8 cellular contexts compared by ENCODE assay signal in the genomic region with DNA sequence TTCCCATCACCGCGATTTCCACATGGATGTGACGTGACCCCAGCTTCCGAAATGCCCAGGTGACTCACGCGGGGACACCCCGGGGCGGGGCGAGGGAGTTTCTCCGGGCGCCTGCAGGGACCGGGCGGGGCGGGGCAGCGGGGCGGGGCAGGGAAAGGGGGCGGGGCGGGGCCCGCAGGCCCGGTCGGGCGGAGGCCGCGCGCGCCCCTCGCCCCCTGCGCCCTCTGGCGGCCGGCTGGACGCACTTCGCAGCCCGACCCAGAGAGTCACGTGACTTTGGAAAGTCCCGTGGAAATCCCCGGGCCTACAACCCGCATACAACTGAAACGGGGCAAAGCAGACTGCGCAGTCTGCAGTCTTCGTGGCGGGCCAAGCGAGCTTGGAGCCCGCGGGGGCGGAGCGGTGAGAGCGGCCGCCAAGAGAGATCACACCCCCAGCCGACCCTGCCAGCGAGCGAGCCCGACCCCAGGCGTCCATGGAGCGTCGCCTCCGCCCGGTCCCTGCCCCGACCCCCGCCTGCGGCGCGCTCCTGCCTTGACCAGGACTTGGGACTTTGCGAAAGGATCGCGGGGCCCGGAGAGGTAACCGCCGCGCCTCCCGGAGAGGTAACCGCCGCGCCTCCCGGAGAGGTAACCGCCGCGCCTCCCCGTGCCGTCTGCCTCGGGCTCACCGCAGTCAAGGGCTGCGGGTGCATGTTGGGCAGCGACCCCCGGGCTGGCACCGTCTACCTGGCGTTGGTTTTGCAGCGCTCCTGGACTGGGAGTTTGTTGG. TPM values are rescaled to one million over a fixed set of nuclear protein-coding genes. Genes with fewer than 3 reads are reported as not detected.
DNase-seq lines count a peak whose midpoint lies in the region; ATAC-seq, FAIRE-seq and TF ChIP-seq lines count a peak whose summit lies in the region.

A gene (plus strand): TSS at position 346 of the 771 bp plus-strand sequence. CDS start 3,969 bp downstream, outside the sequence.

- H3K4me1 ChIP-seq in adrenal gland (replicated peaks in 1 of 2): peaks cover 0 to 29% of the 10 kb centered on the region in 2 donors
- peaks cover 60% of the 10 kb centered on the region for H3K4me1 ChIP-seq in left ventricle myocardium inferior
- H3K4me1 ChIP-seq in psoas muscle: peaks cover 39% of the 10 kb centered on the region
- H3K4me1 ChIP-seq in urinary bladder (ENCODE audit: insufficient read depth): peaks cover 1% of the 10 kb centered on the region

- TF ChIP-seq POLR2A in GM12892 (IDR thresholded peaks at IDR 0.05; ENCODE audit: low read depth, low read length) (peak; percentile 95), adrenal gland (IDR thresholded peaks at IDR 0.05) (peak; percentile 91 to 93)

- DNase-seq in GM12892 (ENCODE audit: insufficient read length) (peak; percentile 75), NCI-H1105 treated with DMSO at 0.1 percent for 48 hours (lab: John Stamatoyannopoulos, UW) (peak; percentile 91), T-helper 1 cell (peak; percentile 90 to 98 (median 93)), adrenal gland (peak; percentile 94 to 96 (median 96)), left ventricle myocardium inferior (peak; percentile 93), psoas muscle (peak; percentile 95 to 97)

- intact Hi-C loops in adrenal gland (cut with DNase I) (loop anchor here (5.0 to 10.0 kb wide), 4 partner anchors 62 to 160 kb away; no protein-coding TSS in a partner anchor), left ventricle myocardium inferior (cut with micrococcal nuclease) (loop anchor here (10.0 kb wide), 1 partner anchor 62 kb away; no protein-coding TSS in a partner anchor), psoas muscle (cut with DNase I) (loop anchor here (1.0 to 10.0 kb wide), 4 partner anchors 80 to 652 kb away; a partner anchor contains a TSS)

- H3K36me3 ChIP-seq in adrenal gland (replicated peaks in 1 of 2): no peaks in the 10 kb centered on the region
- H3K36me3 ChIP-seq in left ventricle myocardium inferior: peaks cover 10% of the 10 kb centered on the region
- H3K36me3 ChIP-seq in psoas muscle (ENCODE audit: insufficient read depth in 1 of 2, low read depth in 1 of 2): peaks cover 0 to 10% of the 10 kb centered on the region in 2 donors
- H3K36me3 ChIP-seq in urinary bladder (ENCODE audit: insufficient read depth): no peaks in the 10 kb centered on the region

- H3K4me3 ChIP-seq in adrenal gland (peak within 1 kb of the TSS; percentile 71 to 100 (median 88)), left ventricle myocardium inferior (peak within 1 kb of the TSS; percentile 100), psoas muscle (peak within 1 kb of the TSS; percentile 80), urinary bladder (ENCODE audit: low read depth, low read length) (peak within 1 kb of the TSS; percentile 63)

- FAIRE-seq in GM12892 (lab: Jason Lieb, UNC): peak; percentile 94

- TF ChIP-seq CTCF in adrenal gland (IDR thresholded peaks at IDR 0.05) (peak; percentile 30 to 96 (median 76)), left ventricle myocardium inferior (IDR thresholded peaks at IDR 0.05; ENCODE audit: borderline replicate concordance) (peak; percentile 93), psoas muscle (IDR thresholded peaks at IDR 0.05) (peak; percentile 95)

- H3K9me3 ChIP-seq in adrenal gland (replicated peaks in 1 of 3) (no peaks in the 10 kb centered on the region), left ventricle myocardium inferior (replicated peaks) (no peaks in the 10 kb centered on the region), psoas muscle (no peaks in the 10 kb centered on the region)

- H3K27ac ChIP-seq in adrenal gland: peak within 1 kb of the TSS; percentile 54 to 97 (median 90)
- H3K27ac ChIP-seq in left ventricle myocardium inferior (replicated peaks): peak within 1 kb of the TSS; percentile 93
- H3K27ac ChIP-seq in psoas muscle: peak within 1 kb of the TSS; percentile 97
- H3K27ac ChIP-seq in urinary bladder (ENCODE audit: low read depth): peak within 1 kb of the TSS; percentile 77

- ATAC-seq in HG02759 (IDR thresholded peaks at IDR 0.05; ENCODE audit: unreplicated experiment) (peak; percentile 74), psoas muscle (peak; percentile 92 to 95 (median 92))

- 0 to 1% (median 1%) methylated on average over 5 to 87 of the region's 87 CpGs for WGBS in adrenal gland, 4 donors
- 0 to 1% (median 1%) methylated on average over 66 to 87 of the region's 87 CpGs for WGBS in psoas muscle, 3 donors
- under 1% methylated on average over 87 of the region's 87 CpGs for WGBS in urinary bladder

- H3K27me3 ChIP-seq in adrenal gland (no peaks in the 10 kb centered on the region), left ventricle myocardium inferior (ENCODE audit: low read depth) (no peaks in the 10 kb centered on the region), psoas muscle (ENCODE audit: insufficient read depth in 3 of 3, low read length in 2 of 3) (no peaks in the 10 kb centered on the region)

RNA-seq across cellular contexts. Expression of the gene that starts here (rescaled TPM):
- 172 TPM for polyA plus RNA-seq in GM12892 (2012; ENCODE audit: missing spikeins)
- total RNA-seq in adrenal gland: 10 to 100 TPM in 7 of 8 donors, 1 to 10 TPM in 1; 5.0 to 29.7 (median 17.6) TPM
- 10 to 100 TPM; 10.5 to 15.5 (median 13.9) TPM for polyA plus RNA-seq in adrenal gland
- total RNA-seq in left ventricle myocardium inferior: 7.0 TPM
- 10 to 100 TPM in 2 of 4 donors, 1 to 10 TPM in 2; 4.0 to 12.8 (median 8.3) TPM for total RNA-seq in psoas muscle
- polyA plus RNA-seq in psoas muscle: 1 to 10 TPM; 2.0 to 4.3 (median 2.8) TPM
- 17.0 TPM for total RNA-seq in urinary bladder
- 25.3 TPM for polyA plus RNA-seq in urinary bladder

Comparison
In these comparisons a context has a peak if more than half of its experiments do, and no peak if none do; other contexts are left out.
1. Peak in every context shown above with its lines: DNase-seq, ATAC-seq, H3K4me3 ChIP-seq and H3K27ac ChIP-seq.